12 cellular contexts compared by ENCODE assay signal in the genomic region with DNA sequence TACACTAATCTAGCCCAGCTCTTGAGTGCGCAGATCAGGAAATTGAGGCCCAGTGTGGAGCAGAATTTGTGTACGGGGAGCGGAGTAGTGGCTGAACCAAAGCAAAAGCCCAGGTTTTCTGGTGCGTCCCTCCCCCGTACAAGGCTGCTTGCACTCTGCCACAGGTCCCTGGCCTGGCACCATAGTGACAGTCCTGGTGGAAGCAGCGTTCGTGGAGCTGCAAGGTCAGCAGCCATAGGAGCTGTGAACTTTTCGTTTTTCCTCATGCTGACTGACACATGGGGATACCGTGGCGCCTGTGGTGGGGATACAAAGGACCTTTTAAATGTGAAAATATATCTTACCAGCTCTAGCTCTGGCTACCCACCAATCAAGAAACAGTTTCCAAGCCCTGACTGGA. TPM values are rescaled to one million over a fixed set of nuclear protein-coding genes. Genes with fewer than 3 reads are reported as not detected.
DNase-seq lines count a peak whose midpoint lies in the region; ATAC-seq lines count a peak whose summit lies in the region.
"Had no signal": no experiment of that assay in that cellular context is flagged by ENCODE, and none has a peak within 500 bp of the region (broad histone marks: within the 10 kb centered on the region; RNA-seq: fewer than 3 reads in every experiment).

No MANE protein-coding gene starts in this region.

- H3K4me1 Mint-ChIP-seq in activated naive CD4-positive, alpha-beta T cell treated with anti-CD3 and anti-CD28 coated beads, Interleukin-2, amount 50 U/mL, for 24 hours = peaks cover 80% of the 10 kb centered on the region

- peak overlapping the region; percentile 99 for H3K27ac Mint-ChIP-seq in activated naive CD4-positive, alpha-beta T cell treated with anti-CD3 and anti-CD28 coated beads, Interleukin-2, amount 50 U/mL, for 24 hours

- no peaks in the 10 kb centered on the region for H3K9me3 Mint-ChIP-seq in activated naive CD4-positive, alpha-beta T cell treated with anti-CD3 and anti-CD28 coated beads, Interleukin-2, amount 50 U/mL, for 24 hours

- DNase-seq in GDM1 (lab: John Stamatoyannopoulos, UW) (peak; percentile 16), KG1 (lab: John Stamatoyannopoulos, UW) (peak; percentile 29), NCI-H2081 (lab: John Stamatoyannopoulos, UW) (no peak), SHP77 (lab: John Stamatoyannopoulos, UW) (no peak), mucosa of gallbladder (ENCODE audit: low spot score) (no peak)
- DNase-seq: GM23248, retina had no signal

- peak overlapping the region; percentile 90 for H3K4me3 Mint-ChIP-seq in activated naive CD4-positive, alpha-beta T cell treated with anti-CD3 and anti-CD28 coated beads, Interleukin-2, amount 50 U/mL, for 24 hours

- H3K27me3 Mint-ChIP-seq in activated naive CD4-positive, alpha-beta T cell treated with anti-CD3 and anti-CD28 coated beads, Interleukin-2, amount 50 U/mL, for 24 hours = no peaks in the 10 kb centered on the region

- peak overlapping the region in 6 of 7 experiments; percentile 7 to 32 (median 24) for H3K4me3 ChIP-seq in skin epidermis
- H3K4me3 ChIP-seq: body of pancreas, GM23248 had no signal

- H3K36me3 Mint-ChIP-seq in activated naive CD4-positive, alpha-beta T cell treated with anti-CD3 and anti-CD28 coated beads, Interleukin-2, amount 50 U/mL, for 24 hours = peaks cover 2% of the 10 kb centered on the region

- H3K27ac ChIP-seq in skin epidermis = peak overlapping the region in 18 of 21 experiments; percentile 58 to 94 (median 72)
- H3K27ac ChIP-seq: body of pancreas, GM23248, VCaP had no signal

- ATAC-seq in esophagus mucosa = no peak
- ATAC-seq: body of pancreas had no signal

RNA-seq across cellular contexts. Expression of a gene that starts 1.8 kb away (rescaled TPM):
- total RNA-seq in esophagus mucosa (25.2 TPM), mucosa of gallbladder (89.1 TPM)

Comparison
In these comparisons a context has a peak if more than half of its experiments do, and no peak if none do; other contexts are left out.
1. DNase-seq: peak in GDM1 (single experiment) and KG1 (single experiment); none in NCI-H2081 (0 of 2), SHP77 (0 of 2) and mucosa of gallbladder (single experiment).